ENCODE assay signal across 20 cellular contexts in the genomic region with DNA sequence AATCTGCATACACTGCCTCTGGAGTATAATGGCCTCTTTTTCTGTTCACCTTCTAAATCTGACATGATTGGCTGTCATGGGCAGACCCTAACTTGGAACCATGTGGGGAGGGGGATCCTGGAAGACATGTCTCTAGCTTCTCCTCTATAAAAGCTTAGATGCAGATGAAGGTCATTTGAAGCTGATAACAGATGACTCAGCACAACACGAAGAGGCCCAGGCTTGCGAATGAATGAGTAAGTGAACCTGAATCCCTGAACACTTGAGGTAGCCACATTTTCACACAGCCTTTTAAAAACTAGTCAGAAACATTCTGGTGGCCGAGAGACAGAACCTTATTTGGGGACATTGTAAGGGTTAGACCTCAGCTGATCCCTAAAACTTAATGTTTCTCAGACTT.
DNase-seq lines count a peak whose midpoint lies in the region; ATAC-seq and TF ChIP-seq lines count a peak whose summit lies in the region.
"Had no signal": no experiment of that assay in that cellular context is flagged by ENCODE, and none has a peak within 500 bp of the region (broad histone marks: within the 10 kb centered on the region; RNA-seq: fewer than 3 reads in every experiment).

No MANE protein-coding gene starts in this region.

- no peaks in the 10 kb centered on the region for H3K4me1 ChIP-seq in IMR-90 (ENCODE audit: control insufficient read depth, insufficient read depth, low read length)
- H3K4me1 ChIP-seq: HAP-1, left ventricle myocardium inferior, Peyer's patch, sigmoid colon, upper lobe of right lung had no signal

- peaks cover 6% of the 10 kb centered on the region for H3K9me3 ChIP-seq in IMR-90 (ENCODE audit: control insufficient read depth, insufficient read depth, low read length)
- H3K9me3 ChIP-seq: HAP-1, left ventricle myocardium inferior, Peyer's patch, sigmoid colon, upper lobe of right lung had no signal

- H2BK15ac ChIP-seq in IMR-90 (ENCODE audit: low read depth, low read length), result no peak overlapping the region

- no TSS peak for BruUV-seq in IMR-90 (replicated peaks; lab: Mats Ljungman, UMichigan)

- intact Hi-C loops in IMR-90 (cut with micrococcal nuclease), result no loop called here

- H3K27me3 ChIP-seq in IMR-90 (ENCODE audit: control insufficient read depth, insufficient read depth, low read length), result no peaks in the 10 kb centered on the region
- H3K27me3 ChIP-seq: Peyer's patch, sigmoid colon, upper lobe of right lung had no signal

- H2BK20ac ChIP-seq in IMR-90 (ENCODE audit: low read depth, low read length), result no peak overlapping the region

- no peak overlapping the region for H4K8ac ChIP-seq in IMR-90 (ENCODE audit: low read depth in 2 of 2, low read length in 2 of 2)

- POLR2A ChIA-PET in IMR-90 (lab: Charles Lee; ENCODE audit: unreplicated experiment), result no interaction called here

- H3K27ac ChIP-seq in IMR-90 (ENCODE audit: insufficient read depth, low read length), result no peak overlapping the region
- H3K27ac ChIP-seq: C4-2B, left ventricle myocardium inferior, Peyer's patch, sigmoid colon, upper lobe of right lung had no signal

- no peak overlapping the region for H3K9ac ChIP-seq in IMR-90 (ENCODE audit: low read depth, low read length)

- no peak overlapping the region for H4K5ac ChIP-seq in IMR-90 (ENCODE audit: low read depth, low read length)

- H3K4me3 ChIP-seq in IMR-90 (ENCODE audit: insufficient read depth, low read depth, low read length), result no peak overlapping the region
- H3K4me3 ChIP-seq: HAP-1, left ventricle myocardium inferior, Peyer's patch, sigmoid colon, upper lobe of right lung had no signal

- no peak overlapping the region for H2AFZ ChIP-seq in IMR-90 (replicated peaks; ENCODE audit: low read length, poor library complexity)

- in situ Hi-C loops in IMR-90 (cut with MboI; ENCODE audit: low sequenced_read_pairs), result no loop called here

- WGBS in IMR-90 (ENCODE audit: extremely low coverage in 2 of 2, insufficient read length in 1 of 2), 2 experiments, result no CpG with 5 or more reads among the region's 3 CpGs

- no peak overlapping the region for H2BK120ac ChIP-seq in IMR-90 (ENCODE audit: low read depth, low read length)

- H4K20me1 ChIP-seq in IMR-90 (ENCODE audit: insufficient read depth, low read length), result no peaks in the 10 kb centered on the region

- no peak overlapping the region for H2AK9ac ChIP-seq in IMR-90 (replicated peaks; ENCODE audit: low read depth, low read length, poor library complexity)

- H4K91ac ChIP-seq in IMR-90 (ENCODE audit: insufficient read depth, low read depth, low read length), result no peak overlapping the region

- H3K9me1 ChIP-seq in IMR-90 (ENCODE audit: insufficient read depth, low read length), result no peaks in the 10 kb centered on the region

- no peak overlapping the region for H2AK5ac ChIP-seq in IMR-90 (ENCODE audit: low read depth, low read length)

- peak; percentile 9 for DNase-seq in A172 (ENCODE audit: low spot score)
- no peak for DNase-seq in IMR-90
- peak; percentile 42 for DNase-seq in astrocyte of the hippocampus (ENCODE audit: low read depth, low spot score)
- DNase-seq in islet precursor cell, result peak; percentile 66
- DNase-seq in foreskin melanocyte, result no peak
- DNase-seq: activated CD4-positive, alpha-beta T cell treated with anti-CD3 and anti-CD28 coated beads, Interleukin-2, amount 50 U/mL, for 4 hours; activated CD8-positive, alpha-beta memory T cell treated with anti-CD3 and anti-CD28 coated beads, Interleukin-2, amount 50 U/mL, for 48 hours; effector CD8-positive, alpha-beta T cell; left ventricle myocardium inferior; NCI-H1694 treated with DMSO at 0.1 percent for 48 hours; NCI-H345; Peyer's patch; sigmoid colon; T-helper 17 cell; upper lobe of right lung had no signal

- no peak overlapping the region for H3K4ac ChIP-seq in IMR-90 (ENCODE audit: low read depth, low read length)

- no peak for TF ChIP-seq CTCF in IMR-90 (conservative IDR thresholded peaks at IDR 0.05; ENCODE audit: low read depth, low read length)

- H2BK5ac ChIP-seq in IMR-90 (ENCODE audit: low read depth, low read length, poor library complexity, severe bottlenecking), result no peak overlapping the region

- no peak for TF ChIP-seq RAD21 in IMR-90 (IDR thresholded peaks at IDR 0.05; ENCODE audit: low read length)

- dilution Hi-C loops in IMR-90 (cut with HindIII; ENCODE audit: low sequenced_read_pairs, unreplicated experiment), result no loop called here

- H3K36me3 ChIP-seq in IMR-90 (ENCODE audit: control insufficient read depth, insufficient read depth, low read length), result no peaks in the 10 kb centered on the region
- H3K36me3 ChIP-seq: HAP-1, left ventricle myocardium inferior, Peyer's patch, sigmoid colon, upper lobe of right lung had no signal

- H3K79me1 ChIP-seq in IMR-90 (ENCODE audit: low read depth in 1 of 2, low read length in 2 of 2), result no peaks in the 10 kb centered on the region

- no peak overlapping the region for H3K56ac ChIP-seq in IMR-90 (ENCODE audit: extremely low read depth, insufficient read depth, low read length)

- no peak overlapping the region for H3K14ac ChIP-seq in IMR-90 (replicated peaks; ENCODE audit: low read depth, low read length)

- H3K23ac ChIP-seq in IMR-90 (ENCODE audit: low read depth, low read length), result no peak overlapping the region

- no peak overlapping the region for H3K18ac ChIP-seq in IMR-90 (ENCODE audit: low read depth, low read length)

- TF ChIP-seq POLR2A in IMR-90 (IDR thresholded peaks at IDR 0.05; ENCODE audit: low read depth, low read length), result no peak

- H3K4me2 ChIP-seq in IMR-90 (ENCODE audit: low read depth, low read length), result no peak overlapping the region

- CTCF ChIA-PET in IMR-90 (lab: Yijun Ruan, JAX), result no interaction called here

- ATAC-seq in IMR-90 (ENCODE audit: low read depth) (no peak), GM21381 (IDR thresholded peaks at IDR 0.05; ENCODE audit: unreplicated experiment) (no peak), HG02981 (IDR thresholded peaks at IDR 0.05; ENCODE audit: unreplicated experiment) (no peak), HG03457 (IDR thresholded peaks at IDR 0.05; ENCODE audit: unreplicated experiment) (no peak)
- ATAC-seq: T-helper 17 cell, upper lobe of right lung had no signal

TF ChIP-seq in IMR-90, 13 proteins besides CTCF, POLR2A, EP300 and RAD21:
- TF ChIP-seq RCOR1 (IDR thresholded peaks at IDR 0.05; ENCODE audit: insufficient replicate concordance, low read length) (no peak), NFE2L2 (IDR thresholded peaks at IDR 0.05; ENCODE audit: low read depth, low read length) (peak; percentile 41; the same call in 1 of the 2 replicates), CHD1 (IDR thresholded peaks at IDR 0.05; ENCODE audit: low read depth, low read length) (no peak), MAFK (IDR thresholded peaks at IDR 0.05; ENCODE audit: low read depth, low read length) (peak; percentile 44; the same call in 1 of the 2 replicates), RFX5 (IDR thresholded peaks at IDR 0.05; ENCODE audit: low read depth, low read length) (no peak), MXI1 (IDR thresholded peaks at IDR 0.05; ENCODE audit: borderline replicate concordance, low read depth, low read length) (no peak), FOS (IDR thresholded peaks at IDR 0.05; ENCODE audit: low read depth, low read length) (no peak)

Comparison
In these comparisons a context has a peak if more than half of its experiments do, and no peak if none do; other contexts are left out.
1. DNase-seq: peak in A172 (single experiment), astrocyte of the hippocampus (single experiment) and islet precursor cell (single experiment); none in IMR-90 (single experiment) and foreskin melanocyte (single experiment).